Comparison of ENCODE assay signal across 27 cellular contexts in genomic region chr14:27199272-27199671, GRCh38.
"Had no signal": no experiment of that assay in that cellular context is flagged by ENCODE, and none has a peak within 500 bp of the region (broad histone marks: within the 10 kb centered on the region; RNA-seq: fewer than 3 reads in every experiment).

No MANE protein-coding gene starts in this region.

- FAIRE-seq: urothelium cell line had no signal

- H3K9me3 ChIP-seq: stomach, suprapubic skin, testis, thoracic aorta, thyroid gland, tibial artery, tibial nerve, transverse colon, upper lobe of left lung, upper lobe of right lung, uterus, vagina had no signal

- H3K27ac ChIP-seq: stomach, suprapubic skin, testis, thoracic aorta, thyroid gland, tibial artery, tibial nerve, transverse colon, upper lobe of left lung, upper lobe of right lung, uterus, vagina had no signal

- DNase-seq: stimulated activated CD4-positive, alpha-beta T cell treated with anti-CD3 and anti-CD28 coated beads, Interleukin-2, amount 100 ng/mL, for 48 hours; stimulated activated CD4-positive, alpha-beta T cell treated with anti-CD3 and anti-CD28 coated beads, Interleukin-4, amount 100 ng/mL, for 1 hour; stimulated activated CD4-positive, alpha-beta T cell treated with anti-CD3 and anti-CD28 coated beads, Interleukin-4, amount 100 ng/mL, for 24 hours; stimulated activated CD4-positive, alpha-beta T cell treated with anti-CD3 and anti-CD28 coated beads, Interleukin-4, amount 100 ng/mL, for 4 hours; stimulated activated CD8-positive, alpha-beta memory T cell treated with anti-CD3 and anti-CD28 coated beads, Interleukin-4, amount 100 ng/mL, for 48 hours; stimulated activated naive B cell treated with anti-CD40 and anti-IgM and Interleukin-4, amounts not matched to agents 10 μg/mL and 1 μg/mL and 100 μg/mL, for 72 hours; stimulated activated naive CD4-positive, alpha-beta T cell; stimulated activated naive CD4-positive, alpha-beta T cell treated with Interleukin-2 at 50 U/mL for 16 hours; stimulated activated naive CD8-positive, alpha-beta T cell treated with anti-CD3 and anti-CD28 coated beads, Interleukin-15, amount 100 ng/mL, for 72 hours; stimulated activated naive CD8-positive, alpha-beta T cell treated with anti-CD3 and anti-CD28 coated beads, Interleukin-15, Interleukin-2, amounts not matched to agents 100 U/mL and 50 U/mL, for 24 hours; stomach; substantia nigra; testis; thyroid gland; tibial artery; transverse colon; trophoblast cell; upper lobe of left lung; upper lobe of right lung; uterus had no signal

- ATAC-seq: stimulated activated effector memory CD8-positive, alpha-beta T cell treated with anti-CD3 and anti-CD28 coated beads, Interleukin-12 subunit alpha, Interleukin-12 subunit beta, amount 100 ng/mL, for 72 hours; stimulated activated memory B cell treated with anti-CD40 and anti-IgM and Interleukin-4, amounts not matched to agents 10 μg/mL and 1 μg/mL and 100 μg/mL, for 72 hours; stimulated activated naive B cell treated with anti-CD40 and anti-IgM and Interleukin-4, amounts not matched to agents 10 μg/mL and 1 μg/mL and 100 μg/mL, for 72 hours; stimulated activated naive CD8-positive, alpha-beta T cell treated with anti-CD3 and anti-CD28 coated beads, Interleukin-15, amount 100 ng/mL, for 72 hours; stimulated activated naive CD8-positive, alpha-beta T cell treated with anti-CD3 and anti-CD28 coated beads, Interleukin-15, Interleukin-2, amounts not matched to agents 100 U/mL and 50 U/mL, for 24 hours; upper lobe of right lung had no signal

- H3K36me3 ChIP-seq: stomach, suprapubic skin, thoracic aorta, thyroid gland, tibial artery, tibial nerve, transverse colon, upper lobe of left lung, upper lobe of right lung, uterus, vagina had no signal

- H3K27me3 ChIP-seq: stomach, suprapubic skin, testis, thyroid gland, tibial artery, tibial nerve, transverse colon, upper lobe of left lung, upper lobe of right lung, uterus, vagina had no signal

- H3K4me1 ChIP-seq: stomach, suprapubic skin, testis, thyroid gland, tibial artery, tibial nerve, transverse colon, upper lobe of left lung, upper lobe of right lung, uterus, vagina had no signal

- H3K4me3 ChIP-seq: stomach, suprapubic skin, testis, thoracic aorta, thyroid gland, tibial artery, tibial nerve, transverse colon, upper lobe of left lung, upper lobe of right lung, uterus, vagina had no signal
